ENCODE assay signal across 16 cellular contexts in the genomic region with DNA sequence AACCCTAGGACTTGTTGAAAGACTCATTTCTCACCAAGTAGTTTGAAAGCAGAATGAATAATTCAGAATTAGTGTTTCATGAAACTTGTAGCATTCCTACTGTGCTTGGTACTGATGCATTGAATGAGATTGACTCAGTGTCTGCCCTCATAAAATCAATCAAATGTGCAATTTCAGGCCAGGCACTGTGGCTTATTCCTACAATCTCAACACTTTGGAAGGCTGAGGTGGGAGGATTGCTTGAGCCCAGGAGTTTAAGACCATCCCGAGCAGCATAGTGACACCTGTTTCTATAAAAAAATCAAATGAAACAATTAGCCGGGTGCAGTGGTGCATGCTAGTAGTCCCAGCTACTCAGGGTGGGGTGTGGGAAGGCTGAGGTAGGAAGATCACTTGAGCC.
"Had no signal": no experiment of that assay in that cellular context is flagged by ENCODE, and none has a peak within 500 bp of the region (broad histone marks: within the 10 kb centered on the region; RNA-seq: fewer than 3 reads in every experiment).

No MANE protein-coding gene starts in this region.

- H3K27me3 Mint-ChIP-seq: central memory CD8-positive, alpha-beta T cell; memory B cell had no signal

- H3K9me3 Mint-ChIP-seq: activated naive CD8-positive, alpha-beta T cell treated with anti-CD3 and anti-CD28 coated beads, Interleukin-2, amount 10 ng/mL, durations not matched to agents 7 days and 5 days; central memory CD8-positive, alpha-beta T cell; memory B cell had no signal

- H3K27ac Mint-ChIP-seq: activated naive CD8-positive, alpha-beta T cell treated with anti-CD3 and anti-CD28 coated beads, Interleukin-2, amount 10 ng/mL, durations not matched to agents 7 days and 5 days; memory B cell had no signal

- DNase-seq: activated CD4-positive, alpha-beta T cell treated with anti-CD3 and anti-CD28 coated beads for 4 hours; activated CD8-positive, alpha-beta memory T cell treated with anti-CD3 and anti-CD28 coated beads, Interleukin-2, amount 50 U/mL, for 48 hours; activated naive CD8-positive, alpha-beta T cell treated with anti-CD3 and anti-CD28 coated beads, Interleukin-2, amount 10 ng/mL, durations not matched to agents 7 days and 5 days; brain microvascular endothelial cell; cortex of kidney; effector memory CD4-positive, alpha-beta T cell; islet precursor cell; left ventricle myocardium superior; ovary; sigmoid colon; SK-N-SH; stimulated activated CD4-positive, alpha-beta T cell treated with anti-CD3 and anti-CD28 coated beads, Interleukin-1b, Interleukin-23, amount 100 ng/mL, for 48 hours had no signal

- H3K9ac ChIP-seq: SK-N-SH had no signal

- H3K9me3 ChIP-seq: gastroesophageal sphincter, ovary, sigmoid colon, SK-N-SH, thoracic aorta had no signal

- H3K4me2 ChIP-seq: SK-N-SH had no signal

- H3K36me3 ChIP-seq: brain microvascular endothelial cell, gastroesophageal sphincter, ovary, sigmoid colon, thoracic aorta had no signal

- H3K9me2 ChIP-seq: SK-N-SH had no signal

- H3K4me3 Mint-ChIP-seq: activated naive CD8-positive, alpha-beta T cell treated with anti-CD3 and anti-CD28 coated beads, Interleukin-2, amount 10 ng/mL, durations not matched to agents 7 days and 5 days; central memory CD8-positive, alpha-beta T cell; memory B cell had no signal

- H3K27me3 ChIP-seq: brain microvascular endothelial cell, gastroesophageal sphincter, ovary, sigmoid colon had no signal

- ATAC-seq: gastroesophageal sphincter, left ventricle myocardium superior had no signal

- H3K27ac ChIP-seq: brain microvascular endothelial cell, gastroesophageal sphincter, ovary, sigmoid colon, thoracic aorta had no signal

- H3K36me3 Mint-ChIP-seq: memory B cell had no signal

- H3K4me3 ChIP-seq: gastroesophageal sphincter, ovary, sigmoid colon, thoracic aorta had no signal
